ENCODE assay signal across 7 cellular contexts in the genomic region with DNA sequence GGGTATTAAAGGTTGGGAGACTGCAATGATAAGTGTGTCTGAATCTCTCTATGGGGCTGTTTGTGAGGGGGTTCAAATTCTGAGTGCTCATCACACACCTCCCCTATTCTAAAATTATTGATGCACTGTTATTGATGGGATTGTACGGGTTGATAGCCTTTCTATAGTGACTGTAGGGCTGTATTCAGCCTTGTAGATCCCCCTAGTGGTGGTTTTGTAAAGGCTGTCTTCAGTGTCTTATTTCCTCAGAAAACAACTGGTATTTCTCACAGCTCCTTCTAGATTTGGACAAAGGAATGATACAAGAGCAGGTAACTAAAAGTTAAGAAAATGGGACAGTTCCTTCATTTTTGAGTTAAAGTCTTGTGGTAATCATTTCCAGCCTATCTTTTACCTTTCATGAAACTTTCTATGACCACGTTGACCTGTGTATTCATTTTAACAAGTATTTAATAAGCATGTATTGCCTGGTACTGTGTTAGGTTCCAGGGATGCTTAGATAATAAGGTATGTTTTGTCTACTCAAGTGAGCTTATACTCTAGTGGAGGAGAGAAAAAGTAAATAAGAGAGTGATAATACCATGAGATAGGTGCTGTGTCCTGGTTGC. TPM values are rescaled to one million over a fixed set of nuclear protein-coding genes. Genes with fewer than 3 reads are reported as not detected.
DNase-seq lines count a peak whose midpoint lies in the region; ATAC-seq and TF ChIP-seq lines count a peak whose summit lies in the region.

No MANE protein-coding gene starts in this region.

- H3K27me3 ChIP-seq in lower lobe of right lung (ENCODE audit: low read depth): no peaks in the 10 kb centered on the region

- H3K9me3 Mint-ChIP-seq in central memory CD8-positive, alpha-beta T cell: no peaks in the 10 kb centered on the region

- peak overlapping the region; percentile 57 for H3K27ac Mint-ChIP-seq in central memory CD8-positive, alpha-beta T cell (ENCODE audit: low read depth)

- H2AFZ ChIP-seq in OCI-LY7 (ENCODE audit: low read length): no peak overlapping the region

- H3K36me3 Mint-ChIP-seq in central memory CD8-positive, alpha-beta T cell (ENCODE audit: insufficient read depth): peaks cover 41% of the 10 kb centered on the region

- peak; percentile 68 for ATAC-seq in GM19467 (IDR thresholded peaks at IDR 0.05; ENCODE audit: unreplicated experiment)
- peak; percentile 82 for ATAC-seq in HG03571 (IDR thresholded peaks at IDR 0.05; ENCODE audit: unreplicated experiment)
- peak; percentile 89 for ATAC-seq in central memory CD8-positive, alpha-beta T cell (replicated peaks; ENCODE audit: extremely low read depth, poor library complexity, severe bottlenecking)
- peak; percentile 67 to 85 for ATAC-seq in lower lobe of right lung

- POLR2A ChIA-PET in OCI-LY7 (lab: Charles Lee): interaction anchor here (0.7 kb wide), 1 partner anchor 171 kb away, joined by 4 read pairs; no protein-coding TSS in a partner anchor

- no peaks in the 10 kb centered on the region for H3K27me3 Mint-ChIP-seq in central memory CD8-positive, alpha-beta T cell

- H3K4me3 Mint-ChIP-seq in central memory CD8-positive, alpha-beta T cell: no peak overlapping the region

- TF ChIP-seq CTCF in OCI-LY7 (conservative IDR thresholded peaks at IDR 0.05; ENCODE audit: low read length) (peak; percentile 83), lower lobe of right lung (IDR thresholded peaks at IDR 0.05) (peak; percentile 74)

- DNase-seq in ELF-1 (ENCODE audit: low read depth, low spot score): peak; percentile 22
- DNase-seq in OCI-LY7 (ENCODE audit: low spot score): peak; percentile 60
- no peak for DNase-seq in central memory CD8-positive, alpha-beta T cell (ENCODE audit: low spot score in 2 of 2)
- no peak for DNase-seq in lower lobe of right lung
- DNase-seq in OCI-M2 (lab: John Stamatoyannopoulos, UW; ENCODE audit: unreplicated experiment): no peak

- intact Hi-C loops in OCI-LY7 (cut with micrococcal nuclease; ENCODE audit: unreplicated experiment) (loop anchor here (1.0 kb wide), 1 partner anchor 231 kb away; a partner anchor contains a TSS), lower lobe of right lung (cut with DNase I) (no loop called here)

- no peaks in the 10 kb centered on the region for H3K9me2 ChIP-seq in OCI-LY7 (ENCODE audit: insufficient read depth, low read length)

- H3K4me1 ChIP-seq in OCI-LY7 (ENCODE audit: insufficient read depth, low read length, poor library complexity, severe bottlenecking): peaks cover 6% of the 10 kb centered on the region
- H3K4me1 ChIP-seq in lower lobe of right lung: peaks cover 8% of the 10 kb centered on the region

- H3K27ac ChIP-seq in OCI-LY7 (ENCODE audit: low read depth, low read length, poor library complexity, severe bottlenecking) (no peak overlapping the region), lower lobe of right lung (no peak overlapping the region)

- no peaks in the 10 kb centered on the region for H4K20me1 ChIP-seq in OCI-LY7 (ENCODE audit: insufficient read depth, low read length)

- no peak overlapping the region for H3K4me3 ChIP-seq in OCI-LY7 (ENCODE audit: low read depth, low read length, poor library complexity, severe bottlenecking)
- H3K4me3 ChIP-seq in lower lobe of right lung: no peak overlapping the region

- peaks cover 11% of the 10 kb centered on the region; the same call in 1 of the 2 replicates for H3K79me2 ChIP-seq in OCI-LY7 (ENCODE audit: insufficient read depth, low read depth, low read length)

- H3K36me3 ChIP-seq in OCI-LY7 (ENCODE audit: insufficient read depth, low read length): peaks cover 54% of the 10 kb centered on the region
- peaks cover 60% of the 10 kb centered on the region for H3K36me3 ChIP-seq in lower lobe of right lung

- no peaks in the 10 kb centered on the region for H3K9me3 ChIP-seq in OCI-LY7 (ENCODE audit: low read length)
- H3K9me3 ChIP-seq in lower lobe of right lung: no peaks in the 10 kb centered on the region

- CTCF ChIA-PET in OCI-LY7 (lab: Charles Lee; ENCODE audit: unreplicated experiment): no interaction called here

- H3K4me1 Mint-ChIP-seq in central memory CD8-positive, alpha-beta T cell: peaks cover 24% of the 10 kb centered on the region

- no peak overlapping the region for H3K4me2 ChIP-seq in OCI-LY7 (ENCODE audit: low read length)

- no TSS peak for BruUV-seq in OCI-LY7 (replicated peaks; lab: Mats Ljungman, UMichigan)

RNA-seq across cellular contexts. Expression of a gene that starts 21.2 kb away (rescaled TPM):
- 28.1 and 44.7 TPM in 2 replicates for total RNA-seq in OCI-LY7 (2014; rRNA removed; shearing (Covaris generic))
- total RNA-seq in OCI-LY7 (2022): 47.1 and 47.6 TPM in 2 replicates
- total RNA-seq in lower lobe of right lung: 97.8 TPM

Comparison
In these comparisons a context has a peak if more than half of its experiments do, and no peak if none do; other contexts are left out.
1. DNase-seq: peak in ELF-1 (single experiment) and OCI-LY7 (single experiment); none in central memory CD8-positive, alpha-beta T cell (0 of 2), lower lobe of right lung (single experiment) and OCI-M2 (single experiment).
2. Peak in every context shown above with its lines, with median percentiles within 50 percentile points of each other: ATAC-seq.